In genomic region chr12:116144384-116144783, GRCh38 we compare ENCODE assay signal across 15 cellular contexts.
A peak's percentile ranks its signal among the peaks of the same experiment; 100 is the strongest.
DNase-seq lines count a peak whose midpoint lies in the region; ATAC-seq and FAIRE-seq lines count a peak whose summit lies in the region.
"Had no signal": no experiment of that assay in that cellular context is flagged by ENCODE, and none has a peak within 500 bp of the region (broad histone marks: within the 10 kb centered on the region; RNA-seq: fewer than 3 reads in every experiment).

No MANE protein-coding gene starts in this region.

- H3K27ac ChIP-seq in HUES48 (ENCODE audit: low read depth, low read length) (peak overlapping the region; percentile 44), rectal smooth muscle tissue (ENCODE audit: low read depth, low read length) (peak overlapping the region; percentile 37)
- H3K27ac ChIP-seq: VCaP had no signal

- no peaks in the 10 kb centered on the region for H3K36me3 Mint-ChIP-seq in dendritic cell treated with granulocyte-macrophage colony-stimulating factor and Interleukin-4, amounts not matched to agents 40 ng/mL and 50 ng/mL, for 4 days (ENCODE audit: low read depth)

- no peaks in the 10 kb centered on the region for H3K27me3 Mint-ChIP-seq in dendritic cell treated with granulocyte-macrophage colony-stimulating factor and Interleukin-4, amounts not matched to agents 40 ng/mL and 50 ng/mL, for 4 days
- H3K27me3 Mint-ChIP-seq: activated naive CD4-positive, alpha-beta T cell treated with anti-CD3 and anti-CD28 coated beads, Interleukin-2, amount 10 ng/mL, durations not matched to agents 7 days and 5 days had no signal

- intact Hi-C loops in dendritic cell treated with granulocyte-macrophage colony-stimulating factor and Interleukin-4, amounts not matched to agents 40 ng/mL and 50 ng/mL, for 4 days (cut with micrococcal nuclease) = no loop called here

- H3K4me3 ChIP-seq in HUES48 (ENCODE audit: low read depth, low read length) = no peak overlapping the region
- H3K4me3 ChIP-seq in rectal smooth muscle tissue (ENCODE audit: low read length) = no peak overlapping the region

- no peaks in the 10 kb centered on the region for H3K9me3 ChIP-seq in HUES48 (ENCODE audit: control insufficient read depth, insufficient read depth, low read length)

- no peaks in the 10 kb centered on the region for H3K9me3 Mint-ChIP-seq in dendritic cell treated with granulocyte-macrophage colony-stimulating factor and Interleukin-4, amounts not matched to agents 40 ng/mL and 50 ng/mL, for 4 days
- H3K9me3 Mint-ChIP-seq: activated naive CD4-positive, alpha-beta T cell treated with anti-CD3 and anti-CD28 coated beads, Interleukin-2, amount 10 ng/mL, durations not matched to agents 7 days and 5 days; neural crest cell had no signal

- in situ Hi-C loops in KBM-7 (cut with MboI; ENCODE audit: low pct_unique_long_range_greater_than_20kb, low sequenced_read_pairs) = no loop called here

- no peak overlapping the region for H3K4me3 Mint-ChIP-seq in dendritic cell treated with granulocyte-macrophage colony-stimulating factor and Interleukin-4, amounts not matched to agents 40 ng/mL and 50 ng/mL, for 4 days
- H3K4me3 Mint-ChIP-seq: activated naive CD4-positive, alpha-beta T cell treated with anti-CD3 and anti-CD28 coated beads, Interleukin-2, amount 10 ng/mL, durations not matched to agents 7 days and 5 days; neural crest cell had no signal

- peaks cover 49% of the 10 kb centered on the region for H3K4me1 ChIP-seq in HUES48 (ENCODE audit: control insufficient read depth, insufficient read depth, low read length)
- peaks cover 32% of the 10 kb centered on the region for H3K4me1 ChIP-seq in rectal smooth muscle tissue (ENCODE audit: control insufficient read depth, insufficient read depth, low read length)

- H3K9ac ChIP-seq in HUES48 (ENCODE audit: low read depth, low read length) = no peak overlapping the region
- H3K9ac ChIP-seq in rectal smooth muscle tissue (ENCODE audit: low read length) = no peak overlapping the region

- FAIRE-seq in GM19239 (lab: Jason Lieb, UNC) = peak; percentile 71

- no peak for ATAC-seq in HG02852 (IDR thresholded peaks at IDR 0.05; ENCODE audit: unreplicated experiment)

- peak overlapping the region; percentile 62 for H3K27ac Mint-ChIP-seq in dendritic cell treated with granulocyte-macrophage colony-stimulating factor and Interleukin-4, amounts not matched to agents 40 ng/mL and 50 ng/mL, for 4 days
- H3K27ac Mint-ChIP-seq: activated naive CD4-positive, alpha-beta T cell treated with anti-CD3 and anti-CD28 coated beads, Interleukin-2, amount 10 ng/mL, durations not matched to agents 7 days and 5 days had no signal

- DNase-seq in GM19239 (ENCODE audit: insufficient read length, low spot score) = no peak
- DNase-seq in KBM-7 = no peak
- no peak for DNase-seq in NCI-H2107 treated with DMSO at 0.1 percent for 48 hours (lab: John Stamatoyannopoulos, UW; ENCODE audit: unreplicated experiment)
- no peak for DNase-seq in NK-92 treated with Interleukin-12 subunit alpha and Interleukin-12 subunit beta, amount 100 ng/mL, for 24 hours (lab: John Stamatoyannopoulos, UW)
- DNase-seq: activated naive CD4-positive, alpha-beta T cell treated with anti-CD3 and anti-CD28 coated beads, Interleukin-2, amount 10 ng/mL, durations not matched to agents 7 days and 5 days; DMS 273 treated with DMSO at 0.1 percent for 48 hours; effector memory CD4-positive, alpha-beta T cell; NCI-H1436 treated with DMSO at 0.1 percent for 48 hours; stimulated activated CD4-positive, alpha-beta T cell treated with anti-CD3 and anti-CD28 coated beads, Interleukin-4, amount 100 ng/mL, for 4 hours had no signal

- H3K36me3 ChIP-seq in HUES48 (ENCODE audit: control insufficient read depth, insufficient read depth, low read length) (no peaks in the 10 kb centered on the region), rectal smooth muscle tissue (ENCODE audit: control insufficient read depth, insufficient read depth, low read length) (no peaks in the 10 kb centered on the region)

- H3K27me3 ChIP-seq in HUES48 (ENCODE audit: control insufficient read depth, insufficient read depth, low read length) = no peaks in the 10 kb centered on the region
- no peaks in the 10 kb centered on the region for H3K27me3 ChIP-seq in rectal smooth muscle tissue (ENCODE audit: control insufficient read depth, insufficient read depth, low read length)

- peaks cover 51% of the 10 kb centered on the region for H3K4me1 Mint-ChIP-seq in dendritic cell treated with granulocyte-macrophage colony-stimulating factor and Interleukin-4, amounts not matched to agents 40 ng/mL and 50 ng/mL, for 4 days (ENCODE audit: low read depth)
